7 cellular contexts compared by ENCODE assay signal in genomic region chr12:5655120-5655519, GRCh38.
"Had no signal": no experiment of that assay in that cellular context is flagged by ENCODE, and none has a peak within 500 bp of the region (broad histone marks: within the 10 kb centered on the region; RNA-seq: fewer than 3 reads in every experiment).

No MANE protein-coding gene starts in this region.

- FAIRE-seq: HepG2, HTR-8/SVneo, K562 had no signal

- ATAC-seq: HepG2, K562 had no signal

- H3K4me3 ChIP-seq: K562 had no signal

- DNase-seq: IMR-90, KBM-7, KG1 had no signal

- H3K27ac ChIP-seq: HL-60 had no signal
